2 cellular contexts compared by ENCODE assay signal in genomic region chr20:4147319-4147718, GRCh38.
TF ChIP-seq lines count a peak whose summit lies in the region.

No MANE protein-coding gene starts in this region.

TF ChIP-seq in IMR-90, 13 proteins besides CTCF, POLR2A, EP300 and RAD21:
- TF ChIP-seq, protein P1, sequence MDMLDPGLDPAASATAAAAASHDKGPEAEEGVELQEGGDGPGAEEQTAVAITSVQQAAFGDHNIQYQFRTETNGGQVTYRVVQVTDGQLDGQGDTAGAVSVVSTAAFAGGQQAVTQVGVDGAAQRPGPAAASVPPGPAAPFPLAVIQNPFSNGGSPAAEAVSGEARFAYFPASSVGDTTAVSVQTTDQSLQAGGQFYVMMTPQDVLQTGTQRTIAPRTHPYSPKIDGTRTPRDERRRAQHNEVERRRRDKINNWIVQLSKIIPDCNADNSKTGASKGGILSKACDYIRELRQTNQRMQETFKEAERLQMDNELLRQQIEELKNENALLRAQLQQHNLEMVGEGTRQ (IDR thresholded peaks at IDR 0.05; ENCODE audit: low read depth, low read length): no peak

TF ChIP-seq in SK-N-SH treated with all-trans-retinoic acid at 6 μM for 48 hours, 23 proteins besides CTCF, POLR2A, EP300 and RAD21:
- TF ChIP-seq, protein P2, sequence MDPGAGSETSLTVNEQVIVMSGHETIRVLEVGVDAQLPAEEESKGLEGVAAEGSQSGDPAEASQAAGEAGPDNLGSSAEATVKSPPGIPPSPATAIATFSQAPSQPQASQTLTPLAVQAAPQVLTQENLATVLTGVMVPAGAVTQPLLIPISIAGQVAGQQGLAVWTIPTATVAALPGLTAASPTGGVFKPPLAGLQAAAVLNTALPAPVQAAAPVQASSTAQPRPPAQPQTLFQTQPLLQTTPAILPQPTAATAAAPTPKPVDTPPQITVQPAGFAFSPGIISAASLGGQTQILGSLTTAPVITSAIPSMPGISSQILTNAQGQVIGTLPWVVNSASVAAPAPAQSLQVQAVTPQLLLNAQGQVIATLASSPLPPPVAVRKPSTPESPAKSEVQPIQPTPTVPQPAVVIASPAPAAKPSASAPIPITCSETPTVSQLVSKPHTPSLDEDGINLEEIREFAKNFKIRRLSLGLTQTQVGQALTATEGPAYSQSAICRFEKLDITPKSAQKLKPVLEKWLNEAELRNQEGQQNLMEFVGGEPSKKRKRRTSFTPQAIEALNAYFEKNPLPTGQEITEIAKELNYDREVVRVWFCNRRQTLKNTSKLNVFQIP (CRISPR knock-in tag; IDR thresholded peaks at IDR 0.05; ENCODE audit: borderline replicate concordance, low read depth): no peak
- TF ChIP-seq PPARA (CRISPR knock-in tag; IDR thresholded peaks at IDR 0.05; ENCODE audit: borderline replicate concordance) (no peak), CSRNP3 (CRISPR knock-in tag; IDR thresholded peaks at IDR 0.05) (no peak), ZNF70 (CRISPR knock-in tag; IDR thresholded peaks at IDR 0.05) (no peak), ZNF8 (CRISPR knock-in tag; IDR thresholded peaks at IDR 0.05) (no peak), ISL1 (CRISPR knock-in tag; IDR thresholded peaks at IDR 0.05) (no peak), SNAI2 (CRISPR knock-in tag; IDR thresholded peaks at IDR 0.05) (no peak), GLIS3 (CRISPR knock-in tag; IDR thresholded peaks at IDR 0.05) (no peak), ZFP30 (CRISPR knock-in tag; IDR thresholded peaks at IDR 0.05) (no peak)
